In the genomic region with DNA sequence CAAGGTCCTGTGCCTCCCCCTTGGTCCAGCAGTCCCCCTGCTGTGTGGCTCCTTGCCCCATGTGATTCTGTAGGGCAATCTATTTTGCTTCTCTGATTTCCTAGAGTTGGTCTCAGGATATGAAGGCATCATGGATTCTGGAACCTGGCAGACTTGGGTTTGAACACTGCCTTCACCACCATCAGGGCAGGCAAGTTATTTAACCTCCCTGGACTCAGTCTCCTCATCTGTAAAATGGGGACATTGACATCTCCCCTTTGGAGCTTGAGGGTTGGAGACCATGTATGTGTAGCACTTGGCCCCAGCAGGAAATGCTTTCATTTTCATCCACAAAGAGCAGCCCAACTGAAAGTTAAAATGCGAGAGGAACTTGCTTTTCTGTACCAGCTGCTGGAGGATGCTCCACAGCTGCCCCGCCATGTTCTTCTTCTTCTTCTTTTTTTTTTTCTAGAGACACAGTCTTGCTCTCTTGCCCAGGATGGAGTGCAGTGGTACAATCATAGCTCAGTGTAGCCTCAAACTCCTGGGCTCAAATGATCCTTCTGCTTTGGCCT, we compare ENCODE assay signal across 13 cellular contexts.
"Had no signal": no experiment of that assay in that cellular context is flagged by ENCODE, and none has a peak within 500 bp of the region (broad histone marks: within the 10 kb centered on the region; RNA-seq: fewer than 3 reads in every experiment).

No MANE protein-coding gene starts in this region.

- H3K4me1 ChIP-seq: ascending aorta had no signal

- H3K27ac ChIP-seq: ascending aorta, esophagus muscularis mucosa, lower lobe of right lung, skin epidermis, stomach, thoracic aorta had no signal

- DNase-seq: activated CD4-positive, alpha-beta memory T cell treated with anti-CD3 and anti-CD28 coated beads, Interleukin-2, amount 10 ng/mL, durations not matched to agents 7 days and 5 days; activated CD4-positive, alpha-beta T cell treated with anti-CD3 and anti-CD28 coated beads for 1 hour; activated naive CD4-positive, alpha-beta T cell; activated naive CD8-positive, alpha-beta T cell treated with anti-CD3 and anti-CD28 coated beads, Interleukin-2, amount 50 U/mL, for 24 hours; lower lobe of right lung; midbrain; posterior cingulate gyrus; stimulated activated CD4-positive, alpha-beta T cell treated with anti-CD3 and anti-CD28 coated beads, Interleukin-4, amount 100 ng/mL, for 4 hours; stomach had no signal

- H3K4me3 ChIP-seq: ascending aorta, esophagus muscularis mucosa, lower lobe of right lung, skin epidermis, stomach, thoracic aorta had no signal

- ATAC-seq: activated naive CD8-positive, alpha-beta T cell treated with anti-CD3 and anti-CD28 coated beads, Interleukin-2, amount 50 U/mL, for 24 hours; lower lobe of right lung had no signal

- H3K36me3 ChIP-seq: ascending aorta, esophagus muscularis mucosa, lower lobe of right lung, stomach, thoracic aorta had no signal

- H3K9me3 Mint-ChIP-seq: activated CD4-positive, alpha-beta memory T cell treated with anti-CD3 and anti-CD28 coated beads, Interleukin-2, amount 10 ng/mL, durations not matched to agents 7 days and 5 days; activated naive CD8-positive, alpha-beta T cell treated with anti-CD3 and anti-CD28 coated beads, Interleukin-2, amount 50 U/mL, for 24 hours had no signal

- H3K4me3 Mint-ChIP-seq: activated CD4-positive, alpha-beta memory T cell treated with anti-CD3 and anti-CD28 coated beads, Interleukin-2, amount 10 ng/mL, durations not matched to agents 7 days and 5 days; activated naive CD8-positive, alpha-beta T cell treated with anti-CD3 and anti-CD28 coated beads, Interleukin-2, amount 50 U/mL, for 24 hours had no signal

- H3K9me3 ChIP-seq: ascending aorta, esophagus muscularis mucosa, lower lobe of right lung, stomach, thoracic aorta had no signal

- H3K27me3 ChIP-seq: ascending aorta had no signal

- H3K27ac Mint-ChIP-seq: activated CD4-positive, alpha-beta memory T cell treated with anti-CD3 and anti-CD28 coated beads, Interleukin-2, amount 10 ng/mL, durations not matched to agents 7 days and 5 days; activated naive CD8-positive, alpha-beta T cell treated with anti-CD3 and anti-CD28 coated beads, Interleukin-2, amount 50 U/mL, for 24 hours had no signal
